In the genomic region with DNA sequence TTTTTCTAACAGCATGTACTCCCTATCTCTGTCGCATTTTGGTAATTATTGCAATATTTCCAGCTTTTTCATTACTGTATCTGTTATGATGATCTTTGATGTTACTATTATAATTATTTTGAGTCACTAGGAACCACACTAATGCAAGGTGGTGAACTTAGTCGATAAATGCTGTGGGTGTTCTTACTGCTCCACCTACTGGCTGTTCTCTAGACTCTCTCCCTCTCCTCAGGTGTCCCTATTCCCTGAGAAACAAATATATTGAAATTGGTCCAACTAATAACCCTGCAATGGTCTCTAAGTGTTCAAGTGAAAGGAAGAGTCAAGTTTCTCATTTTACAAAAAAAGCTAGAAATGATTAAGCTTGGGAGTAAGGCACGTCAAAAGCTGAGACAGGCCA, we compare ENCODE assay signal across 9 cellular contexts. TPM values are rescaled to one million over a fixed set of nuclear protein-coding genes. Genes with fewer than 3 reads are reported as not detected.
DNase-seq lines count a peak whose midpoint lies in the region; ATAC-seq and TF ChIP-seq lines count a peak whose summit lies in the region.
"Had no signal": no experiment of that assay in that cellular context is flagged by ENCODE, and none has a peak within 500 bp of the region (broad histone marks: within the 10 kb centered on the region; RNA-seq: fewer than 3 reads in every experiment).

No MANE protein-coding gene starts in this region.

- H3K4me3 Mint-ChIP-seq in IgD-negative memory B cell = no peak overlapping the region
- H3K4me3 Mint-ChIP-seq in stimulated activated effector memory CD8-positive, alpha-beta T cell treated with anti-CD3 and anti-CD28 coated beads, Interleukin-12 subunit alpha, Interleukin-12 subunit beta, amount 100 ng/mL, for 72 hours = no peak overlapping the region

- DNase-seq in AG10803 (ENCODE audit: low read depth) = no peak
- DNase-seq in dermis blood vessel endothelial cell = peak; percentile 45
- DNase-seq in stimulated activated effector memory CD8-positive, alpha-beta T cell treated with anti-CD3 and anti-CD28 coated beads, Interleukin-12 subunit alpha, Interleukin-12 subunit beta, amount 100 ng/mL, for 72 hours (ENCODE audit: low spot score in 2 of 2) = no peak
- no peak for DNase-seq in HAP-1 (ENCODE audit: low spot score in 2 of 2)
- DNase-seq in NOMO-1 treated with DMSO at 0.1 percent for 48 hours (lab: John Stamatoyannopoulos, UW; ENCODE audit: unreplicated experiment) = no peak

- no peak for TF ChIP-seq POLR2A in gastroesophageal sphincter (IDR thresholded peaks at IDR 0.05)

- WGBS in gastroesophageal sphincter (ENCODE audit: low coverage in 1 of 2), 2 donors = 60 to 62% methylated on average over 2 to 3 of the region's 3 CpGs

- H3K27me3 Mint-ChIP-seq in IgD-negative memory B cell = no peaks in the 10 kb centered on the region

- in situ Hi-C loops in HAP-1 (cut with MboI; ENCODE audit: low sequenced_read_pairs) = no loop called here

- H3K36me3 Mint-ChIP-seq in IgD-negative memory B cell = peaks cover 10% of the 10 kb centered on the region
- H3K36me3 Mint-ChIP-seq in stimulated activated effector memory CD8-positive, alpha-beta T cell treated with anti-CD3 and anti-CD28 coated beads, Interleukin-12 subunit alpha, Interleukin-12 subunit beta, amount 100 ng/mL, for 72 hours = peaks cover 100% of the 10 kb centered on the region

- H3K9me3 Mint-ChIP-seq in IgD-negative memory B cell = no peaks in the 10 kb centered on the region
- no peaks in the 10 kb centered on the region for H3K9me3 Mint-ChIP-seq in stimulated activated effector memory CD8-positive, alpha-beta T cell treated with anti-CD3 and anti-CD28 coated beads, Interleukin-12 subunit alpha, Interleukin-12 subunit beta, amount 100 ng/mL, for 72 hours

- H3K4me3 ChIP-seq in AG10803 (ENCODE audit: low read length) (no peak overlapping the region), HAP-1 (no peak overlapping the region), gastroesophageal sphincter (no peak overlapping the region)

- TF ChIP-seq CTCF in AG10803 (conservative IDR thresholded peaks at IDR 0.05; ENCODE audit: low read length) = peak; percentile 49
- TF ChIP-seq CTCF in gastroesophageal sphincter (IDR thresholded peaks at IDR 0.05) = peak in 2 of 4 experiments; percentile 9 to 40

- no peaks in the 10 kb centered on the region for H3K9me3 ChIP-seq in HAP-1
- H3K9me3 ChIP-seq in gastroesophageal sphincter = no peaks in the 10 kb centered on the region

- H3K27ac Mint-ChIP-seq in IgD-negative memory B cell = peak overlapping the region in 2 of 3 donors; percentile 68 to 79
- H3K27ac Mint-ChIP-seq in stimulated activated effector memory CD8-positive, alpha-beta T cell treated with anti-CD3 and anti-CD28 coated beads, Interleukin-12 subunit alpha, Interleukin-12 subunit beta, amount 100 ng/mL, for 72 hours = peak overlapping the region; percentile 69

- H3K4me1 Mint-ChIP-seq in IgD-negative memory B cell = peaks cover 12 to 21% (median 18%) of the 10 kb centered on the region in 3 donors
- H3K4me1 Mint-ChIP-seq in stimulated activated effector memory CD8-positive, alpha-beta T cell treated with anti-CD3 and anti-CD28 coated beads, Interleukin-12 subunit alpha, Interleukin-12 subunit beta, amount 100 ng/mL, for 72 hours = peaks cover 28% of the 10 kb centered on the region

- H3K27me3 ChIP-seq in HAP-1 (ENCODE audit: low read depth) (no peaks in the 10 kb centered on the region), gastroesophageal sphincter (no peaks in the 10 kb centered on the region)

- no peak overlapping the region for H3K27ac ChIP-seq in gastroesophageal sphincter
- H3K27ac ChIP-seq: HL-60 had no signal

- ATAC-seq in GM18907 (IDR thresholded peaks at IDR 0.05; ENCODE audit: unreplicated experiment) = peak; percentile 70
- peak; percentile 55 for ATAC-seq in stimulated activated effector memory CD8-positive, alpha-beta T cell treated with anti-CD3 and anti-CD28 coated beads, Interleukin-12 subunit alpha, Interleukin-12 subunit beta, amount 100 ng/mL, for 72 hours
- ATAC-seq in gastroesophageal sphincter = no peak

- TF ChIP-seq EP300 in gastroesophageal sphincter (IDR thresholded peaks at IDR 0.05) = no peak

- H3K4me1 ChIP-seq in HAP-1 (peaks cover 5% of the 10 kb centered on the region; the same call in 1 of the 2 replicates), gastroesophageal sphincter (peaks cover 0 to 13% (median 3%) of the 10 kb centered on the region in 3 donors)

- H3K36me3 ChIP-seq in HAP-1 (replicated peaks) = peaks cover 62% of the 10 kb centered on the region
- peaks cover 0 to 76% of the 10 kb centered on the region in 2 donors for H3K36me3 ChIP-seq in gastroesophageal sphincter

RNA-seq across cellular contexts. Expression of a gene that starts 10.5 kb away (rescaled TPM):
- polyA plus RNA-seq in IgD-negative memory B cell = 90.5 TPM
- 22.0 and 27.6 TPM in 2 replicates for total RNA-seq in dermis blood vessel endothelial cell
- 10 to 100 TPM; 20.7 to 38.8 (median 33.0) TPM for total RNA-seq in gastroesophageal sphincter
